ENCODE assay signal across 10 cellular contexts in the genomic region with DNA sequence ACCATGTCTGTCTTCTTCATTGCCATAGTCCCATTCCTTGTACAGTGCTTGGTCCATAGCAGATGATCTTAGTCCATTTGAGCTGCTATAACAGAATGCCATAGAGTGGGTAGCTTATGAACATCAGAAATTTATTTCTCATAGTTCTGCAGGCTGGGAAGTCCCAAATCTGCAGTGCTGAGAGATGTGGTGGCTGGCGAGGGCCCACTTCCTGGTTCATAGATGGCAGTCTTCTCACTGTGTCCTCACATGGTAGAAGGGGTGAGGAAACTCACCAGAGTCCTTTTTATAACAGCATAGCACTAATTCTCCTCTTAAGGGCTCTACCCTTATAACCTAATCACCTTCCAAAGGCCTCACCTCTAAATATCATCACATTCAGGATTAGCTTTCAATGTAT. TPM values are rescaled to one million over a fixed set of nuclear protein-coding genes. Genes with fewer than 3 reads are reported as not detected.
DNase-seq lines count a peak whose midpoint lies in the region; ATAC-seq lines count a peak whose summit lies in the region.
"Had no signal": no experiment of that assay in that cellular context is flagged by ENCODE, and none has a peak within 500 bp of the region (broad histone marks: within the 10 kb centered on the region; RNA-seq: fewer than 3 reads in every experiment).

No MANE protein-coding gene starts in this region.

- peaks cover 2% of the 10 kb centered on the region in 2 donors for H3K9me3 Mint-ChIP-seq in activated T-cell treated with anti-CD3 and anti-CD28 coated beads, Interleukin-2, amount 50 U/mL, for 72 hours
- H3K9me3 Mint-ChIP-seq in memory B cell, result peaks cover 3% of the 10 kb centered on the region

- intact Hi-C loops in sciatic nerve (cut with DNase I), result no loop called here

- no peak for ATAC-seq in activated T-cell treated with anti-CD3 and anti-CD28 coated beads, Interleukin-2, amount 50 U/mL, for 72 hours (replicated peaks in 1 of 2)
- ATAC-seq in memory B cell (ENCODE audit: low read depth) (peak; percentile 76), sciatic nerve (no peak), HG02973 (IDR thresholded peaks at IDR 0.05; ENCODE audit: unreplicated experiment) (no peak)

- no peaks in the 10 kb centered on the region for H3K27me3 ChIP-seq in stomach smooth muscle (ENCODE audit: control insufficient read depth in 1 of 2, insufficient read depth in 2 of 2, low read length in 2 of 2)

- H3K4me1 Mint-ChIP-seq in activated T-cell treated with anti-CD3 and anti-CD28 coated beads, Interleukin-2, amount 50 U/mL, for 72 hours (ENCODE audit: low read depth), result peaks cover 99% of the 10 kb centered on the region
- peaks cover 55% of the 10 kb centered on the region for H3K4me1 Mint-ChIP-seq in memory B cell

- peak overlapping the region; percentile 81 for H3K27ac Mint-ChIP-seq in activated T-cell treated with anti-CD3 and anti-CD28 coated beads, Interleukin-2, amount 50 U/mL, for 72 hours
- peak overlapping the region; percentile 88 for H3K27ac Mint-ChIP-seq in memory B cell

- DNase-seq in activated gamma-delta T cell treated with Interleukin-2 at 50 U/mL for 16 hours, result peak; percentile 63
- no peak for DNase-seq in activated gamma-delta T cell (lab: John Stamatoyannopoulos, UW)
- peak; percentile 64 to 74 for DNase-seq in activated T-cell treated with anti-CD3 and anti-CD28 coated beads, Interleukin-2, amount 50 U/mL, for 72 hours
- DNase-seq in memory B cell (ENCODE audit: low spot score in 2 of 2), result peak in 1 of 2 donors; percentile 54
- no peak for DNase-seq in sciatic nerve (ENCODE audit: low spot score)
- no peak for DNase-seq in RPMI8226
- DNase-seq: NCI-H345 had no signal

- H3K9ac ChIP-seq in stomach smooth muscle (ENCODE audit: low read length in 2 of 2), result no peak overlapping the region

- peak overlapping the region; percentile 75 to 80 for H3K4me3 Mint-ChIP-seq in activated T-cell treated with anti-CD3 and anti-CD28 coated beads, Interleukin-2, amount 50 U/mL, for 72 hours
- H3K4me3 Mint-ChIP-seq in memory B cell, result peak overlapping the region; percentile 38

- no peaks in the 10 kb centered on the region for H3K36me3 ChIP-seq in stomach smooth muscle (ENCODE audit: control insufficient read depth in 2 of 2, insufficient read depth in 2 of 2, low read length in 2 of 2)

- no peaks in the 10 kb centered on the region for H3K9me3 ChIP-seq in stomach smooth muscle (ENCODE audit: control insufficient read depth in 2 of 2, low read length in 2 of 2)

- H3K4me1 ChIP-seq in stomach smooth muscle (ENCODE audit: control insufficient read depth, insufficient read depth, low read length), result peaks cover 56% of the 10 kb centered on the region

- H3K4me3 ChIP-seq in stomach smooth muscle (ENCODE audit: low read length in 2 of 2), result no peak overlapping the region
- H3K4me3 ChIP-seq: SK-N-MC had no signal

- no peaks in the 10 kb centered on the region for H3K27me3 Mint-ChIP-seq in activated T-cell treated with anti-CD3 and anti-CD28 coated beads, Interleukin-2, amount 50 U/mL, for 72 hours (ENCODE audit: low read depth)
- no peaks in the 10 kb centered on the region for H3K27me3 Mint-ChIP-seq in memory B cell

- H3K36me3 Mint-ChIP-seq in activated T-cell treated with anti-CD3 and anti-CD28 coated beads, Interleukin-2, amount 50 U/mL, for 72 hours (ENCODE audit: insufficient read depth in 2 of 2), result peaks cover 1 to 3% of the 10 kb centered on the region in 2 donors
- H3K36me3 Mint-ChIP-seq in memory B cell, result peaks cover 3% of the 10 kb centered on the region

- H3K27ac ChIP-seq in stomach smooth muscle (ENCODE audit: low read length), result peak overlapping the region; percentile 66
- H3K27ac ChIP-seq: SK-N-MC had no signal

RNA-seq across cellular contexts. Expression of a gene that starts 23.1 kb away (rescaled TPM):
- 100 to 1,000 TPM; 216 TPM for total RNA-seq in activated T-cell treated with anti-CD3 and anti-CD28 coated beads, Interleukin-2, amount 50 U/mL, for 72 hours
- 97.0 TPM for total RNA-seq in sciatic nerve

Comparison
In these comparisons a context has a peak if more than half of its experiments do, and no peak if none do; other contexts are left out.
1. DNase-seq: peak in activated gamma-delta T cell treated with Interleukin-2 at 50 U/mL for 16 hours (single experiment) and activated T-cell treated with anti-CD3 and anti-CD28 coated beads, Interleukin-2, amount 50 U/mL, for 72 hours (2 of 2); none in activated gamma-delta T cell (single experiment), sciatic nerve (single experiment) and RPMI8226 (single experiment).